ENCODE assay signal across 23 cellular contexts in genomic region chr11:119850822-119851409, GRCh38.
"Had no signal": no experiment of that assay in that cellular context is flagged by ENCODE, and none has a peak within 500 bp of the region (broad histone marks: within the 10 kb centered on the region; RNA-seq: fewer than 3 reads in every experiment).

No MANE protein-coding gene starts in this region.

- H3K9me3 Mint-ChIP-seq: stimulated activated memory B cell treated with anti-CD40 and anti-IgM and Interleukin-4, amounts not matched to agents 10 μg/mL and 1 μg/mL and 100 μg/mL, for 72 hours; stimulated activated naive CD8-positive, alpha-beta T cell treated with anti-CD3 and anti-CD28 coated beads, Interleukin-15, Interleukin-2, amounts not matched to agents 100 ng/mL and 50 ng/mL, for 24 hours had no signal

- DNase-seq: cortex of kidney; dorsolateral prefrontal cortex; effector CD8-positive, alpha-beta T cell; esophagus squamous epithelium; foreskin melanocyte; heart left ventricle; hippocampal formation; mucosa of descending colon; naive thymus-derived CD8-positive, alpha-beta T cell; psoas muscle; retina; right lobe of liver; spleen; stimulated activated CD4-positive, alpha-beta T cell treated with anti-CD3 and anti-CD28 coated beads, Interleukin-15, amount 100 ng/mL, for 24 hours; stimulated activated CD4-positive, alpha-beta T cell treated with anti-CD3 and anti-CD28 coated beads, Interleukin-1b, Interleukin-23, amount 100 ng/mL, for 48 hours; stimulated activated CD4-positive, alpha-beta T cell treated with anti-CD3 and anti-CD28 coated beads, Interleukin-4, amount 100 ng/mL, for 24 hours; transverse colon; uterus had no signal

- ATAC-seq: heart left ventricle; left lobe of liver; mucosa of descending colon; naive thymus-derived CD8-positive, alpha-beta T cell; psoas muscle; right lobe of liver; stimulated activated memory B cell treated with anti-CD40 and anti-IgM and Interleukin-4, amounts not matched to agents 10 μg/mL and 1 μg/mL and 100 μg/mL, for 72 hours had no signal

- H3K27ac Mint-ChIP-seq: stimulated activated memory B cell treated with anti-CD40 and anti-IgM and Interleukin-4, amounts not matched to agents 10 μg/mL and 1 μg/mL and 100 μg/mL, for 72 hours; stimulated activated naive CD8-positive, alpha-beta T cell treated with anti-CD3 and anti-CD28 coated beads, Interleukin-15, Interleukin-2, amounts not matched to agents 100 ng/mL and 50 ng/mL, for 24 hours had no signal

- H3K9me3 ChIP-seq: neutrophil, psoas muscle, right lobe of liver, transverse colon, uterus had no signal

- H3K36me3 ChIP-seq: esophagus squamous epithelium, heart left ventricle, neutrophil, right lobe of liver, spleen, transverse colon, uterus had no signal

- H3K27me3 Mint-ChIP-seq: stimulated activated naive CD8-positive, alpha-beta T cell treated with anti-CD3 and anti-CD28 coated beads, Interleukin-15, Interleukin-2, amounts not matched to agents 100 ng/mL and 50 ng/mL, for 24 hours had no signal

- H3K4me3 ChIP-seq: dorsolateral prefrontal cortex, esophagus squamous epithelium, heart left ventricle, mucosa of descending colon, psoas muscle, right lobe of liver, spleen, transverse colon, uterus had no signal

- H3K36me3 Mint-ChIP-seq: naive thymus-derived CD8-positive, alpha-beta T cell; stimulated activated memory B cell treated with anti-CD40 and anti-IgM and Interleukin-4, amounts not matched to agents 10 μg/mL and 1 μg/mL and 100 μg/mL, for 72 hours had no signal

- H3K4me1 Mint-ChIP-seq: stimulated activated memory B cell treated with anti-CD40 and anti-IgM and Interleukin-4, amounts not matched to agents 10 μg/mL and 1 μg/mL and 100 μg/mL, for 72 hours had no signal

- H3K27me3 ChIP-seq: dorsolateral prefrontal cortex, heart left ventricle, right lobe of liver, transverse colon, uterus had no signal

- H3K4me1 ChIP-seq: psoas muscle, spleen, uterus had no signal

- H3K27ac ChIP-seq: dorsolateral prefrontal cortex, epithelial cell of prostate, esophagus squamous epithelium, heart left ventricle, neutrophil, psoas muscle, right lobe of liver, spleen, transverse colon, uterus had no signal

- H3K4me3 Mint-ChIP-seq: naive thymus-derived CD8-positive, alpha-beta T cell; stimulated activated memory B cell treated with anti-CD40 and anti-IgM and Interleukin-4, amounts not matched to agents 10 μg/mL and 1 μg/mL and 100 μg/mL, for 72 hours; stimulated activated naive CD8-positive, alpha-beta T cell treated with anti-CD3 and anti-CD28 coated beads, Interleukin-15, Interleukin-2, amounts not matched to agents 100 ng/mL and 50 ng/mL, for 24 hours had no signal
